In genomic region chr1:55650449-55650848, GRCh38 we compare ENCODE assay signal across 18 cellular contexts.
DNase-seq lines count a peak whose midpoint lies in the region; ATAC-seq and TF ChIP-seq lines count a peak whose summit lies in the region.
"Had no signal": no experiment of that assay in that cellular context is flagged by ENCODE, and none has a peak within 500 bp of the region (broad histone marks: within the 10 kb centered on the region; RNA-seq: fewer than 3 reads in every experiment).

No MANE protein-coding gene starts in this region.

- no peaks in the 10 kb centered on the region for H3K9me2 ChIP-seq in SK-N-SH

- 63% methylated on average over 3 of the region's 3 CpGs for WGBS in SK-N-SH (ENCODE audit: low lambda C conversion rate)
- WGBS in esophagus muscularis mucosa: 18% methylated on average over 3 of the region's 3 CpGs
- 24% methylated on average over 3 of the region's 3 CpGs for WGBS in prostate gland

- no peak for DNase-seq in SK-N-SH
- DNase-seq in esophagus muscularis mucosa (ENCODE audit: extremely low spot score): peak; percentile 60
- DNase-seq in osteoblast (ENCODE audit: insufficient read length, low spot score, missing footprints): peak; percentile 32
- DNase-seq in activated CD4-positive, alpha-beta memory T cell treated with anti-CD3 and anti-CD28 coated beads, Interleukin-2, amount 10 ng/mL, durations not matched to agents 7 days and 5 days: no peak
- DNase-seq in prostate gland (ENCODE audit: low spot score): no peak
- DNase-seq: COR-L47; DMS53; NCI-H1417; NCI-H2081; NCI-H2227 treated with DMSO at 0.1 percent for 48 hours; NCI-H526; NK-92 treated with Interleukin-12 subunit alpha and Interleukin-12 subunit beta, amount 100 ng/mL, for 24 hours had no signal

- no peak overlapping the region for H3K4me3 ChIP-seq in SK-N-SH (ENCODE audit: low read depth in 2 of 2, low read length in 1 of 2)
- H3K4me3 ChIP-seq in esophagus muscularis mucosa: no peak overlapping the region
- H3K4me3 ChIP-seq in osteoblast (ENCODE audit: insufficient read depth, low read length): no peak overlapping the region
- H3K4me3 ChIP-seq in prostate gland: no peak overlapping the region
- H3K4me3 ChIP-seq: HAP-1 had no signal

- no peaks in the 10 kb centered on the region for H3K9me3 ChIP-seq in SK-N-SH
- H3K9me3 ChIP-seq in esophagus muscularis mucosa: no peaks in the 10 kb centered on the region
- no peaks in the 10 kb centered on the region for H3K9me3 ChIP-seq in osteoblast (ENCODE audit: low read depth, low read length)
- no peaks in the 10 kb centered on the region for H3K9me3 ChIP-seq in prostate gland
- H3K9me3 ChIP-seq: HAP-1 had no signal

- POLR2A ChIA-PET in SK-N-SH (lab: Yijun Ruan, JAX): no interaction called here
- POLR2A ChIA-PET in activated CD4-positive, alpha-beta memory T cell treated with anti-CD3 and anti-CD28 coated beads, Interleukin-2, amount 10 ng/mL, durations not matched to agents 7 days and 5 days (lab: Charles Lee): no interaction called here

- H2AFZ ChIP-seq in SK-N-SH (ENCODE audit: low read depth) (no peak overlapping the region), osteoblast (ENCODE audit: low read length) (peak overlapping the region; percentile 56)

- ATAC-seq in SK-N-SH treated with all-trans-retinoic acid at 6 μM for 48 hours: peak; percentile 48; the same call in 2 of the 3 replicates
- ATAC-seq in GM19395 (IDR thresholded peaks at IDR 0.05; ENCODE audit: unreplicated experiment): no peak
- no peak for ATAC-seq in GM19328 (IDR thresholded peaks at IDR 0.05; ENCODE audit: unreplicated experiment)

- H3K27me3 ChIP-seq in SK-N-SH (ENCODE audit: insufficient read depth) (no peaks in the 10 kb centered on the region), esophagus muscularis mucosa (no peaks in the 10 kb centered on the region), osteoblast (ENCODE audit: insufficient read depth, low read length) (no peaks in the 10 kb centered on the region), prostate gland (replicated peaks; ENCODE audit: insufficient read depth) (no peaks in the 10 kb centered on the region)

- no peaks in the 10 kb centered on the region for H3K79me2 ChIP-seq in SK-N-SH (ENCODE audit: insufficient read depth)
- no peaks in the 10 kb centered on the region for H3K79me2 ChIP-seq in osteoblast (ENCODE audit: insufficient read depth, low read length)

- no peaks in the 10 kb centered on the region for H4K20me1 ChIP-seq in SK-N-SH (ENCODE audit: insufficient read depth)
- no peaks in the 10 kb centered on the region for H4K20me1 ChIP-seq in osteoblast (ENCODE audit: insufficient read depth, low read length)

- no peak for TF ChIP-seq EP300 in SK-N-SH (IDR thresholded peaks at IDR 0.05; ENCODE audit: borderline replicate concordance in 1 of 2, low read depth in 1 of 2, low read length in 1 of 2)
- TF ChIP-seq EP300 in esophagus muscularis mucosa (IDR thresholded peaks at IDR 0.05): no peak

- no peaks in the 10 kb centered on the region for H3K4me1 Mint-ChIP-seq in activated CD4-positive, alpha-beta memory T cell treated with anti-CD3 and anti-CD28 coated beads, Interleukin-2, amount 10 ng/mL, durations not matched to agents 7 days and 5 days
- H3K4me1 Mint-ChIP-seq: CD14-positive monocyte had no signal

- no peaks in the 10 kb centered on the region for H3K36me3 ChIP-seq in SK-N-SH (replicated peaks in 1 of 2; ENCODE audit: control insufficient read depth in 1 of 2, insufficient read depth in 2 of 2, low read length in 1 of 2)
- no peaks in the 10 kb centered on the region for H3K36me3 ChIP-seq in esophagus muscularis mucosa
- H3K36me3 ChIP-seq in osteoblast (ENCODE audit: insufficient read depth, low read length): no peaks in the 10 kb centered on the region
- H3K36me3 ChIP-seq in prostate gland: no peaks in the 10 kb centered on the region
- H3K36me3 ChIP-seq: HAP-1 had no signal

- no peak overlapping the region for H3K27ac Mint-ChIP-seq in activated CD4-positive, alpha-beta memory T cell treated with anti-CD3 and anti-CD28 coated beads, Interleukin-2, amount 10 ng/mL, durations not matched to agents 7 days and 5 days

- H3K9ac ChIP-seq in SK-N-SH: no peak overlapping the region

- TF ChIP-seq CTCF in SK-N-SH (IDR thresholded peaks at IDR 0.05) (no peak), esophagus muscularis mucosa (IDR thresholded peaks at IDR 0.05) (no peak), osteoblast (IDR thresholded peaks at IDR 0.05; ENCODE audit: extremely low read depth, low read depth, low read length) (no peak), prostate gland (IDR thresholded peaks at IDR 0.05) (no peak)

- intact Hi-C loops in esophagus muscularis mucosa (cut with DNase I): no loop called here
- intact Hi-C loops in prostate gland (cut with DNase I): loop anchor here (5.0 kb wide), 1 partner anchor 63 kb away; no protein-coding TSS in a partner anchor

- H3K4me2 ChIP-seq in SK-N-SH (no peak overlapping the region), osteoblast (ENCODE audit: insufficient read depth, low read length) (no peak overlapping the region)

- no peaks in the 10 kb centered on the region for H3K9me3 Mint-ChIP-seq in activated CD4-positive, alpha-beta memory T cell treated with anti-CD3 and anti-CD28 coated beads, Interleukin-2, amount 10 ng/mL, durations not matched to agents 7 days and 5 days

- no peak for TF ChIP-seq RAD21 in SK-N-SH (IDR thresholded peaks at IDR 0.05; ENCODE audit: low read length)

- H3K27ac ChIP-seq in SK-N-SH (ENCODE audit: low read depth in 2 of 2, low read length in 1 of 2) (no peak overlapping the region), esophagus muscularis mucosa (replicated peaks in 1 of 4) (no peak overlapping the region), osteoblast (ENCODE audit: low read depth, low read length) (no peak overlapping the region), prostate gland (no peak overlapping the region)
- H3K27ac ChIP-seq: RWPE1 had no signal

- no peak overlapping the region for H3K4me3 Mint-ChIP-seq in activated CD4-positive, alpha-beta memory T cell treated with anti-CD3 and anti-CD28 coated beads, Interleukin-2, amount 10 ng/mL, durations not matched to agents 7 days and 5 days
- H3K4me3 Mint-ChIP-seq: CD14-positive monocyte had no signal

- CTCF ChIA-PET in SK-N-SH (lab: Yijun Ruan, JAX): no interaction called here
- CTCF ChIA-PET in activated CD4-positive, alpha-beta memory T cell treated with anti-CD3 and anti-CD28 coated beads, Interleukin-2, amount 10 ng/mL, durations not matched to agents 7 days and 5 days (lab: Charles Lee): no interaction called here

- H3F3A ChIP-seq in SK-N-SH (replicated peaks; ENCODE audit: insufficient read depth): no peaks in the 10 kb centered on the region

- H3K4me1 ChIP-seq in SK-N-SH (ENCODE audit: control insufficient read depth in 1 of 2, insufficient read depth in 2 of 2, low read depth in 1 of 2, low read length in 1 of 2) (peaks cover 0 to 6% of the 10 kb centered on the region in 2 experiments; a peak in 1 of 4 replicates), esophagus muscularis mucosa (peaks cover 0 to 11% (median 2%) of the 10 kb centered on the region in 4 donors), osteoblast (ENCODE audit: insufficient read depth, low read length) (no peaks in the 10 kb centered on the region), prostate gland (replicated peaks) (no peaks in the 10 kb centered on the region)
- H3K4me1 ChIP-seq: HAP-1 had no signal

- H3K27me3 Mint-ChIP-seq in activated CD4-positive, alpha-beta memory T cell treated with anti-CD3 and anti-CD28 coated beads, Interleukin-2, amount 10 ng/mL, durations not matched to agents 7 days and 5 days: no peaks in the 10 kb centered on the region

- TF ChIP-seq POLR2A in esophagus muscularis mucosa (IDR thresholded peaks at IDR 0.05; ENCODE audit: low read depth): no peak
- TF ChIP-seq POLR2A in prostate gland (IDR thresholded peaks at IDR 0.05): no peak

- no peaks in the 10 kb centered on the region for H3K36me3 Mint-ChIP-seq in activated CD4-positive, alpha-beta memory T cell treated with anti-CD3 and anti-CD28 coated beads, Interleukin-2, amount 10 ng/mL, durations not matched to agents 7 days and 5 days (ENCODE audit: low read depth)
- H3K36me3 Mint-ChIP-seq: CD14-positive monocyte had no signal

TF ChIP-seq in SK-N-SH treated with all-trans-retinoic acid at 6 μM for 48 hours, 23 proteins besides CTCF, POLR2A, EP300 and RAD21 (continues in another document):
- no peak for TF ChIP-seq SNAI2 (CRISPR knock-in tag; IDR thresholded peaks at IDR 0.05)
- TF ChIP-seq, protein P1, sequence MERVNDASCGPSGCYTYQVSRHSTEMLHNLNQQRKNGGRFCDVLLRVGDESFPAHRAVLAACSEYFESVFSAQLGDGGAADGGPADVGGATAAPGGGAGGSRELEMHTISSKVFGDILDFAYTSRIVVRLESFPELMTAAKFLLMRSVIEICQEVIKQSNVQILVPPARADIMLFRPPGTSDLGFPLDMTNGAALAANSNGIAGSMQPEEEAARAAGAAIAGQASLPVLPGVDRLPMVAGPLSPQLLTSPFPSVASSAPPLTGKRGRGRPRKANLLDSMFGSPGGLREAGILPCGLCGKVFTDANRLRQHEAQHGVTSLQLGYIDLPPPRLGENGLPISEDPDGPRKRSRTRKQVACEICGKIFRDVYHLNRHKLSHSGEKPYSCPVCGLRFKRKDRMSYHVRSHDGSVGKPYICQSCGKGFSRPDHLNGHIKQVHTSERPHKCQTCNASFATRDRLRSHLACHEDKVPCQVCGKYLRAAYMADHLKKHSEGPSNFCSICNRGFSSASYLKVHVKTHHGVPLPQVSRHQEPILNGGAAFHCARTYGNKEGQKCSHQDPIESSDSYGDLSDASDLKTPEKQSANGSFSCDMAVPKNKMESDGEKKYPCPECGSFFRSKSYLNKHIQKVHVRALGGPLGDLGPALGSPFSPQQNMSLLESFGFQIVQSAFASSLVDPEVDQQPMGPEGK (CRISPR knock-in tag; IDR thresholded peaks at IDR 0.05; ENCODE audit: borderline replicate concordance): no peak
- TF ChIP-seq ZFP3 (CRISPR knock-in tag; IDR thresholded peaks at IDR 0.05): no peak

TF ChIP-seq in SK-N-SH, 30 proteins besides CTCF, POLR2A, EP300 and RAD21 (continues in another document):
- TF ChIP-seq ELF1 (IDR thresholded peaks at IDR 0.05) (no peak), FOSL2 (IDR thresholded peaks at IDR 0.05; ENCODE audit: borderline replicate concordance, low read depth) (no peak), RXRA (IDR thresholded peaks at IDR 0.05; ENCODE audit: borderline replicate concordance, low read depth) (no peak), EZH2phosphoT487 (IDR thresholded peaks at IDR 0.05; ENCODE audit: borderline replicate concordance, low read depth) (no peak), NFIC (IDR thresholded peaks at IDR 0.05; ENCODE audit: borderline replicate concordance) (no peak), MEF2A (IDR thresholded peaks at IDR 0.05; ENCODE audit: borderline replicate concordance, low read depth) (no peak), POLR2AphosphoS5 (IDR thresholded peaks at IDR 0.05; ENCODE audit: low read depth, low read length) (no peak), GABPA (IDR thresholded peaks at IDR 0.05; ENCODE audit: low read depth) (no peak), RCOR1 (IDR thresholded peaks at IDR 0.05; ENCODE audit: low read length) (no peak), CHD2 (IDR thresholded peaks at IDR 0.05; ENCODE audit: low read length, partially characterized antibody) (no peak)

Comparison
In these comparisons a context has a peak if more than half of its experiments do, and no peak if none do; other contexts are left out.
1. DNase-seq: peak in esophagus muscularis mucosa (single experiment) and osteoblast (single experiment); none in SK-N-SH (single experiment), activated CD4-positive, alpha-beta memory T cell treated with anti-CD3 and anti-CD28 coated beads, Interleukin-2, amount 10 ng/mL, durations not matched to agents 7 days and 5 days (single experiment) and prostate gland (single experiment).